In the genomic region with DNA sequence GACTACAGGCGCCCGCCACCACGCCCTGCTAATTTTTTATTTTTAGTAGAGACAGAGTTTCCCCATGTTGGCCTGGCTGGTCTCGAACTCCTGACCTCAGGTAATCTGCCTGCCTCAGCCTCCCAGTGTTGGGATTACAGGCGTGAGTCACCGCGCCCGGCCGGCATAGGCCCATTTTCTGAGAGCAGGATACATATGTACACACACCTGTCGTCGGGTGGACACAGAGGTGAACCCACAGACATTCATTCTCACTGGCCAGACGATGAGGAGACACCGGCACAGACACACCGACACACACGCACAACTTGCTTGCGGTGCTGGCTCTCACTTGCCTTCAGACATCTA, we compare ENCODE assay signal across 9 cellular contexts. TPM values are rescaled to one million over a fixed set of nuclear protein-coding genes. Genes with fewer than 3 reads are reported as not detected.
DNase-seq lines count a peak whose midpoint lies in the region; ATAC-seq and TF ChIP-seq lines count a peak whose summit lies in the region.
"Had no signal": no experiment of that assay in that cellular context is flagged by ENCODE, and none has a peak within 500 bp of the region (broad histone marks: within the 10 kb centered on the region; RNA-seq: fewer than 3 reads in every experiment).

No MANE protein-coding gene starts in this region.

- no peak for TF ChIP-seq POLR2A in gastrocnemius medialis (IDR thresholded peaks at IDR 0.05)

- H3K4me1 ChIP-seq in DOHH2 (ENCODE audit: control insufficient read depth, low read length), result peaks cover 9% of the 10 kb centered on the region
- H3K4me1 ChIP-seq in left ventricle myocardium inferior, result peaks cover 11% of the 10 kb centered on the region
- peaks cover 3 to 7% of the 10 kb centered on the region in 2 donors for H3K4me1 ChIP-seq in gastrocnemius medialis

- peaks cover 14% of the 10 kb centered on the region; the same call in 1 of the 2 replicates for H3K27me3 ChIP-seq in DOHH2 (ENCODE audit: control insufficient read depth, low read length)
- H3K27me3 ChIP-seq in left ventricle myocardium inferior (ENCODE audit: low read depth), result no peaks in the 10 kb centered on the region
- no peaks in the 10 kb centered on the region for H3K27me3 ChIP-seq in gastrocnemius medialis

- H3K4me2 ChIP-seq in DOHH2 (ENCODE audit: low read length), result peak overlapping the region; percentile 77

- TF ChIP-seq CTCF in DOHH2 (IDR thresholded peaks at IDR 0.05; ENCODE audit: low read depth, low read length, poor library complexity, severe bottlenecking), result no peak
- no peak for TF ChIP-seq CTCF in left ventricle myocardium inferior (IDR thresholded peaks at IDR 0.05; ENCODE audit: borderline replicate concordance)
- TF ChIP-seq CTCF in gastrocnemius medialis (IDR thresholded peaks at IDR 0.05 in 4 of 5, conservative IDR thresholded peaks at IDR 0.05 in 1 of 5), result no peak

- H3K9me3 ChIP-seq in DOHH2 (ENCODE audit: control insufficient read depth, insufficient read depth, low read length), result no peaks in the 10 kb centered on the region
- H3K9me3 ChIP-seq in left ventricle myocardium inferior (replicated peaks), result no peaks in the 10 kb centered on the region
- no peaks in the 10 kb centered on the region for H3K9me3 ChIP-seq in gastrocnemius medialis

- peak overlapping the region; percentile 69 for H3K4me3 Mint-ChIP-seq in activated naive CD8-positive, alpha-beta T cell

- DNase-seq in left ventricle myocardium inferior (no peak), gastrocnemius medialis (no peak), cortex of kidney (lab: John Stamatoyannopoulos, UW) (no peak), AG08395 (ENCODE audit: low spot score) (no peak)

- no peaks in the 10 kb centered on the region for H3K79me2 ChIP-seq in DOHH2 (ENCODE audit: control insufficient read depth, low read length)

- in situ Hi-C loops in gastrocnemius medialis (cut with MboI; ENCODE audit: low sequenced_read_pairs in 4 of 4), result no loop called here

- H3K36me3 ChIP-seq in DOHH2 (ENCODE audit: control insufficient read depth, low read length) (no peaks in the 10 kb centered on the region), left ventricle myocardium inferior (no peaks in the 10 kb centered on the region), gastrocnemius medialis (no peaks in the 10 kb centered on the region)

- no peaks in the 10 kb centered on the region for H3K27me3 Mint-ChIP-seq in activated naive CD8-positive, alpha-beta T cell

- no peaks in the 10 kb centered on the region for H4K20me1 ChIP-seq in DOHH2 (ENCODE audit: control insufficient read depth, insufficient read depth, low read depth, low read length)

- H3K27ac ChIP-seq in DOHH2 (ENCODE audit: low read depth, low read length) (no peak overlapping the region), left ventricle myocardium inferior (replicated peaks) (peak overlapping the region; percentile 50), gastrocnemius medialis (no peak overlapping the region)

- peaks cover 6% of the 10 kb centered on the region; the same call in 1 of the 2 replicates for H3F3A ChIP-seq in DOHH2 (ENCODE audit: control insufficient read depth, insufficient read depth)

- H3K4me3 ChIP-seq in DOHH2 (ENCODE audit: low read length), result peak overlapping the region; percentile 66
- H3K4me3 ChIP-seq in left ventricle myocardium inferior, result peak overlapping the region; percentile 70
- H3K4me3 ChIP-seq in gastrocnemius medialis, result peak overlapping the region; percentile 55 to 64 (median 60)

- peaks cover 8% of the 10 kb centered on the region for H3K4me1 Mint-ChIP-seq in activated naive CD8-positive, alpha-beta T cell (ENCODE audit: low read depth)

- H3K9me3 Mint-ChIP-seq in activated naive CD8-positive, alpha-beta T cell (ENCODE audit: low read depth), result no peaks in the 10 kb centered on the region

- peaks cover 2% of the 10 kb centered on the region for H3K36me3 Mint-ChIP-seq in activated naive CD8-positive, alpha-beta T cell

- intact Hi-C loops in left ventricle myocardium inferior (cut with micrococcal nuclease), result no loop called here
- intact Hi-C loops in gastrocnemius medialis (cut with DNase I; ENCODE audit: low total_unique reads), result loop anchor here (10.0 kb wide), 1 partner anchor 142 kb away; a partner anchor contains a TSS

- no peaks in the 10 kb centered on the region for H3K9me2 ChIP-seq in DOHH2 (replicated peaks; ENCODE audit: control insufficient read depth, low read length)

- peak overlapping the region; percentile 28 for H3K27ac Mint-ChIP-seq in activated naive CD8-positive, alpha-beta T cell

- ATAC-seq in gastrocnemius medialis (no peak), GM18868 (IDR thresholded peaks at IDR 0.05; ENCODE audit: unreplicated experiment) (no peak), GM21367 (IDR thresholded peaks at IDR 0.05; ENCODE audit: unreplicated experiment) (no peak)

RNA-seq across cellular contexts. Expression of a gene that starts 0.7 kb away (rescaled TPM):
- total RNA-seq in left ventricle myocardium inferior, result 0.25 TPM
- total RNA-seq in gastrocnemius medialis, result under 1 TPM; 0.10 to 0.56 (median 0.20) TPM
- total RNA-seq: HT1080 had no signal

RNA-seq across cellular contexts. Expression of a gene that starts 34.1 kb away (rescaled TPM):
- total RNA-seq in left ventricle myocardium inferior (3.5 TPM), gastrocnemius medialis (1 to 10 TPM in 1 of 4 donors, under 1 TPM in 2, not detected in 1; 0.71 to 1.4 (median 0.91) TPM)

RNA-seq across cellular contexts. Expression of a gene that starts 35.2 kb away (rescaled TPM):
- total RNA-seq in left ventricle myocardium inferior (1.9 TPM), gastrocnemius medialis (not detected)
- total RNA-seq: HT1080 had no signal

RNA-seq across cellular contexts. Expression of a gene that starts 42.2 kb away (rescaled TPM):
- total RNA-seq in left ventricle myocardium inferior (5.4 TPM), gastrocnemius medialis (1 to 10 TPM; 1.6 to 4.3 (median 3.6) TPM)

RNA-seq across cellular contexts. Expression of a gene that starts 54.4 kb away (rescaled TPM):
- total RNA-seq in left ventricle myocardium inferior, result 0.11 TPM
- total RNA-seq in gastrocnemius medialis, result under 1 TPM in 1 of 4 donors, not detected in 3; 0.32 TPM
- total RNA-seq: HT1080 had no signal
